16 cellular contexts compared by ENCODE assay signal in genomic region chr5:176877793-176878331, GRCh38. TPM values are rescaled to one million over a fixed set of nuclear protein-coding genes. Genes with fewer than 3 reads are reported as not detected.
"Had no signal": no experiment of that assay in that cellular context is flagged by ENCODE, and none has a peak within 500 bp of the region (broad histone marks: within the 10 kb centered on the region; RNA-seq: fewer than 3 reads in every experiment).

No MANE protein-coding gene starts in this region.

- H3K27me3 ChIP-seq: ovary, right lobe of liver had no signal

- H3K4me3 ChIP-seq: left ventricle myocardium inferior, ovary, right lobe of liver, thoracic aorta, upper lobe of right lung had no signal

- DNase-seq: activated CD4-positive, alpha-beta memory T cell treated with anti-CD3 and anti-CD28 coated beads, Interleukin-2, amount 10 ng/mL, durations not matched to agents 7 days and 5 days; activated CD4-positive, alpha-beta T cell treated with anti-CD3 and anti-CD28 coated beads for 48 hours; activated CD4-positive, CD25-positive, alpha-beta regulatory T cell; activated CD8-positive, alpha-beta memory T cell treated with anti-CD3 and anti-CD28 coated beads, Interleukin-2, amount 10 ng/mL, durations not matched to agents 7 days and 5 days; effector CD4-positive, alpha-beta T cell; head of caudate nucleus; left ventricle myocardium inferior; ovary; right lobe of liver; small intestine; stimulated activated CD4-positive, alpha-beta T cell treated with anti-CD3 and anti-CD28 coated beads, Interleukin-4, amount 100 ng/mL, for 1 hour; T-helper 9 cell; upper lobe of right lung had no signal

- H3K4me1 Mint-ChIP-seq: activated CD4-positive, alpha-beta memory T cell treated with anti-CD3 and anti-CD28 coated beads, Interleukin-2, amount 10 ng/mL, durations not matched to agents 7 days and 5 days had no signal

- H3K9me3 ChIP-seq: left ventricle myocardium inferior, ovary, right lobe of liver, thoracic aorta, upper lobe of right lung had no signal

- ATAC-seq: activated CD8-positive, alpha-beta memory T cell treated with anti-CD3 and anti-CD28 coated beads, Interleukin-2, amount 10 ng/mL, durations not matched to agents 7 days and 5 days; right lobe of liver; upper lobe of right lung had no signal

- H3K36me3 ChIP-seq: left ventricle myocardium inferior, ovary, right lobe of liver, thoracic aorta, upper lobe of right lung had no signal

- H3K27ac Mint-ChIP-seq: activated CD4-positive, alpha-beta memory T cell treated with anti-CD3 and anti-CD28 coated beads, Interleukin-2, amount 10 ng/mL, durations not matched to agents 7 days and 5 days; activated CD8-positive, alpha-beta memory T cell treated with anti-CD3 and anti-CD28 coated beads, Interleukin-2, amount 10 ng/mL, durations not matched to agents 7 days and 5 days; activated naive CD8-positive, alpha-beta T cell had no signal

- H3K4me3 Mint-ChIP-seq: activated CD4-positive, alpha-beta memory T cell treated with anti-CD3 and anti-CD28 coated beads, Interleukin-2, amount 10 ng/mL, durations not matched to agents 7 days and 5 days; activated CD8-positive, alpha-beta memory T cell treated with anti-CD3 and anti-CD28 coated beads, Interleukin-2, amount 10 ng/mL, durations not matched to agents 7 days and 5 days; activated naive CD8-positive, alpha-beta T cell had no signal

- FAIRE-seq: frontal cortex, small intestine had no signal

- H3K4me1 ChIP-seq: left ventricle myocardium inferior, right lobe of liver, upper lobe of right lung had no signal

- H3K36me3 Mint-ChIP-seq: activated CD8-positive, alpha-beta memory T cell treated with anti-CD3 and anti-CD28 coated beads, Interleukin-2, amount 10 ng/mL, durations not matched to agents 7 days and 5 days; activated naive CD8-positive, alpha-beta T cell had no signal

- H3K27ac ChIP-seq: left ventricle myocardium inferior, ovary, right lobe of liver, thoracic aorta, upper lobe of right lung had no signal

RNA-seq across cellular contexts. Expression of gene HK3, which starts 21.3 kb away (rescaled TPM):
- total RNA-seq: activated CD8-positive, alpha-beta memory T cell treated with anti-CD3 and anti-CD28 coated beads, Interleukin-2, amount 10 ng/mL, durations not matched to agents 7 days and 5 days had no signal
